ENCODE assay signal across 14 cellular contexts in genomic region chr4:8318509-8318908, GRCh38. TPM values are rescaled to one million over a fixed set of nuclear protein-coding genes. Genes with fewer than 3 reads are reported as not detected.
"Had no signal": no experiment of that assay in that cellular context is flagged by ENCODE, and none has a peak within 500 bp of the region (broad histone marks: within the 10 kb centered on the region; RNA-seq: fewer than 3 reads in every experiment).

No MANE protein-coding gene starts in this region.

- H3K9me3 ChIP-seq: body of pancreas, prostate gland, vagina had no signal

- H3K27me3 ChIP-seq: body of pancreas, vagina had no signal

- H3K4me1 ChIP-seq: prostate gland had no signal

- ATAC-seq: body of pancreas, natural killer cell had no signal

- DNase-seq: activated CD4-positive, alpha-beta T cell treated with anti-CD3 and anti-CD28 coated beads, Interleukin-2, amount 50 U/mL, for 48 hours; activated CD4-positive, CD25-positive, alpha-beta regulatory T cell treated with anti-CD3 and anti-CD28 coated beads, Interleukin-2, amount 50 U/mL, for 72 hours; body of pancreas; cerebellar nuclear complex; dermis blood vessel endothelial cell; erythroblast; mammary epithelial cell; natural killer cell; nucleus accumbens; stimulated activated CD4-positive, alpha-beta T cell treated with anti-CD3 and anti-CD28 coated beads, Interleukin-4, amount 100 ng/mL, for 1 hour; SW 1271 had no signal

- H3K4me3 ChIP-seq: body of pancreas, prostate gland, vagina had no signal

- H3K27ac ChIP-seq: body of pancreas, vagina had no signal

- H3K36me3 ChIP-seq: prostate gland, vagina had no signal

RNA-seq across cellular contexts. Expression of gene HTRA3, which starts 49.0 kb away (rescaled TPM):
- total RNA-seq: activated T-helper 1 cell treated with anti-CD3 and anti-CD28 coated beads, Interleukin-12 subunit alpha, Interleukin-12 subunit beta, Interleukin-2, Interleukin-4 antibody, amounts not matched to agents 30 ng/mL and 10 ng/mL and 1 ng/mL, durations not matched to agents 14 hours and 24 hours and 36 hours; natural killer cell had no signal
- polyA plus RNA-seq: mammary epithelial cell had no signal
